Comparison of ENCODE assay signal across 16 cellular contexts in genomic region chr10:71819479-71819878, GRCh38. TPM values are rescaled to one million over a fixed set of nuclear protein-coding genes. Genes with fewer than 3 reads are reported as not detected.
A peak's percentile ranks its signal among the peaks of the same experiment; 100 is the strongest.
DNase-seq lines count a peak whose midpoint lies in the region; ATAC-seq, FAIRE-seq and TF ChIP-seq lines count a peak whose summit lies in the region.
"Had no signal": no experiment of that assay in that cellular context is flagged by ENCODE, and none has a peak within 500 bp of the region (broad histone marks: within the 10 kb centered on the region; RNA-seq: fewer than 3 reads in every experiment).

No MANE protein-coding gene starts in this region.

- no peak overlapping the region for H3K27ac Mint-ChIP-seq in glutamatergic neuron (ENCODE audit: unreplicated experiment)

- H3K36me3 ChIP-seq in IMR-90 (ENCODE audit: control insufficient read depth, insufficient read depth, low read length) = peaks cover 73% of the 10 kb centered on the region
- peaks cover 22 to 68% of the 10 kb centered on the region in 2 experiments for H3K36me3 ChIP-seq in endothelial cell of umbilical vein (ENCODE audit: control insufficient read depth in 2 of 2, extremely low read depth in 1 of 2, insufficient read depth in 2 of 2, low read length in 2 of 2)
- H3K36me3 ChIP-seq in spleen = peaks cover 15 to 100% (median 93%) of the 10 kb centered on the region in 6 donors

- no peak overlapping the region for H3K4me3 ChIP-seq in IMR-90 (ENCODE audit: insufficient read depth, low read depth, low read length)
- H3K4me3 ChIP-seq in endothelial cell of umbilical vein (replicated peaks in 1 of 3; ENCODE audit: insufficient read depth in 1 of 3, low read depth in 1 of 3, low read length in 3 of 3) = no peak overlapping the region
- H3K4me3 ChIP-seq in spleen = peak overlapping the region in 1 of 8 donors; percentile 40

- no peak overlapping the region for H2AFZ ChIP-seq in IMR-90 (replicated peaks; ENCODE audit: low read length, poor library complexity)
- H2AFZ ChIP-seq in endothelial cell of umbilical vein (ENCODE audit: low read depth, low read length) = no peak overlapping the region

- no peak overlapping the region for H3K14ac ChIP-seq in IMR-90 (replicated peaks; ENCODE audit: low read depth, low read length)

- no peak overlapping the region for H2AK5ac ChIP-seq in IMR-90 (ENCODE audit: low read depth, low read length)

- no peak overlapping the region for H2BK15ac ChIP-seq in IMR-90 (ENCODE audit: low read depth, low read length)

- WGBS in IMR-90 (ENCODE audit: extremely low coverage in 2 of 2, insufficient read length in 1 of 2), 2 experiments = 97% methylated on average over 13 of the region's 16 CpGs; no CpG with 5 or more reads in 1 of the 2 experiments
- 87 to 95% (median 89%) methylated on average over 16 of the region's 16 CpGs for WGBS in spleen, 5 donors

- no peaks in the 10 kb centered on the region for H3K36me3 Mint-ChIP-seq in glutamatergic neuron (ENCODE audit: unreplicated experiment)

- POLR2A ChIA-PET in IMR-90 (lab: Charles Lee; ENCODE audit: unreplicated experiment) (no interaction called here), RWPE1 (lab: Yijun Ruan, JAX; ENCODE audit: low non-redundant PET) (no interaction called here), endothelial cell of umbilical vein (lab: Charles Lee) (no interaction called here)

- CTCF ChIA-PET in IMR-90 (lab: Yijun Ruan, JAX) (interaction anchor here (0.9 kb wide), 1 partner anchor 77 kb away, joined by 3 read pairs; no protein-coding TSS in a partner anchor), RWPE1 (lab: Yijun Ruan, JAX) (interaction anchor here (0.6 to 1.7 kb wide), 2 partner anchors 77 to 1134 kb away, joined by 4 to 9 read pairs; no protein-coding TSS in a partner anchor), endothelial cell of umbilical vein (lab: Charles Lee) (interaction anchor here (0.9 kb wide), 1 partner anchor 11 kb away, joined by 3 read pairs; no protein-coding TSS in a partner anchor)

- no peak overlapping the region for H2BK5ac ChIP-seq in IMR-90 (ENCODE audit: low read depth, low read length, poor library complexity, severe bottlenecking)

- no peak overlapping the region for H3K4me3 Mint-ChIP-seq in glutamatergic neuron (ENCODE audit: unreplicated experiment)

- no peaks in the 10 kb centered on the region for H3K4me1 Mint-ChIP-seq in glutamatergic neuron (ENCODE audit: low read depth, unreplicated experiment)

- no peak overlapping the region for H2BK20ac ChIP-seq in IMR-90 (ENCODE audit: low read depth, low read length)

- H4K91ac ChIP-seq in IMR-90 (ENCODE audit: insufficient read depth, low read depth, low read length) = no peak overlapping the region

- H3K56ac ChIP-seq in IMR-90 (ENCODE audit: extremely low read depth, insufficient read depth, low read length) = no peak overlapping the region

- H3K4me2 ChIP-seq in IMR-90 (ENCODE audit: low read depth, low read length) (no peak overlapping the region), endothelial cell of umbilical vein (ENCODE audit: insufficient read depth, low read length) (no peak overlapping the region)
- H3K4me2 ChIP-seq: SK-N-SH had no signal

- no peak overlapping the region for H3K18ac ChIP-seq in IMR-90 (ENCODE audit: low read depth, low read length)

- H2BK120ac ChIP-seq in IMR-90 (ENCODE audit: low read depth, low read length) = no peak overlapping the region

- ATAC-seq in IMR-90 (ENCODE audit: low read depth) = no peak

- no peak overlapping the region for H2AK9ac ChIP-seq in IMR-90 (replicated peaks; ENCODE audit: low read depth, low read length, poor library complexity)

- H3K27me3 ChIP-seq in IMR-90 (ENCODE audit: control insufficient read depth, insufficient read depth, low read length) = no peaks in the 10 kb centered on the region
- H3K27me3 ChIP-seq in endothelial cell of umbilical vein (ENCODE audit: control insufficient read depth in 2 of 2, insufficient read depth in 2 of 2, low read length in 2 of 2) = no peaks in the 10 kb centered on the region
- H3K27me3 ChIP-seq in spleen (replicated peaks in 1 of 7) = no peaks in the 10 kb centered on the region

- peaks cover 8% of the 10 kb centered on the region for H3K9me3 Mint-ChIP-seq in glutamatergic neuron (ENCODE audit: unreplicated experiment)

- H3K9me3 ChIP-seq in IMR-90 (ENCODE audit: control insufficient read depth, insufficient read depth, low read length) = no peaks in the 10 kb centered on the region
- H3K9me3 ChIP-seq in endothelial cell of umbilical vein (replicated peaks; ENCODE audit: control insufficient read depth, insufficient read depth, low read length) = no peaks in the 10 kb centered on the region
- H3K9me3 ChIP-seq in spleen = no peaks in the 10 kb centered on the region
- H3K9me3 ChIP-seq: SK-N-SH had no signal

- no peak overlapping the region for H3K23ac ChIP-seq in IMR-90 (ENCODE audit: low read depth, low read length)

- DNase-seq in IMR-90 (no peak), RWPE1 (ENCODE audit: low spot score) (no peak), endothelial cell of umbilical vein (ENCODE audit: low read depth, low spot score) (no peak), spleen (peak; percentile 76), NCI-H1436 treated with DMSO at 0.1 percent for 48 hours (lab: John Stamatoyannopoulos, UW) (no peak), erythroblast (lab: John Stamatoyannopoulos, UW) (no peak), glutamatergic neuron (no peak)
- DNase-seq: DMS79 treated with DMSO at 0.1 percent for 48 hours; NCI-H1417; NCI-H187 treated with DMSO at 0.1 percent for 48 hours; NCI-H226; NCI-H526 treated with DMSO at 0.1 percent for 48 hours; NK-92 treated with Interleukin-12 subunit alpha and Interleukin-12 subunit beta, amount 100 ng/mL, for 24 hours; SHP77 treated with DMSO at 0.1 percent for 48 hours; SK-N-SH had no signal

- no peak overlapping the region for H3K4ac ChIP-seq in IMR-90 (ENCODE audit: low read depth, low read length)

- peaks cover 12% of the 10 kb centered on the region for H3K27me3 Mint-ChIP-seq in glutamatergic neuron (ENCODE audit: unreplicated experiment)

- no peak for TF ChIP-seq RAD21 in IMR-90 (IDR thresholded peaks at IDR 0.05; ENCODE audit: low read length)

- intact Hi-C loops in IMR-90 (cut with micrococcal nuclease) (no loop called here), endothelial cell of umbilical vein (cut with micrococcal nuclease) (no loop called here), spleen (cut with DNase I; ENCODE audit: low total_unique reads) (loop anchor here (10.0 kb wide), 2 partner anchors 435 to 505 kb away; partner anchors contain the start of gene SLC29A3)

- H3K27ac ChIP-seq in IMR-90 (ENCODE audit: insufficient read depth, low read length) (no peak overlapping the region), RWPE1 (peak overlapping the region; percentile 34; the same call in 1 of the 2 replicates), endothelial cell of umbilical vein (ENCODE audit: insufficient read depth, low read depth, low read length) (no peak overlapping the region), spleen (peak overlapping the region in 7 of 8 donors; percentile 77 to 92 (median 86))

- peaks cover 4 to 11% of the 10 kb centered on the region in 2 experiments; a peak in 3 of 4 replicates for H3K79me1 ChIP-seq in IMR-90 (ENCODE audit: low read depth in 1 of 2, low read length in 2 of 2)

- in situ Hi-C loops in IMR-90 (cut with MboI; ENCODE audit: low sequenced_read_pairs) = loop anchor here (10.0 kb wide), 2 partner anchors 435 to 505 kb away; partner anchors contain the start of gene SLC29A3

- FAIRE-seq in endothelial cell of umbilical vein (lab: Jason Lieb, UNC) = no peak
- FAIRE-seq: H54 had no signal

- H3K4me1 ChIP-seq in IMR-90 (ENCODE audit: control insufficient read depth, insufficient read depth, low read length) = no peaks in the 10 kb centered on the region
- no peaks in the 10 kb centered on the region for H3K4me1 ChIP-seq in endothelial cell of umbilical vein (ENCODE audit: control insufficient read depth, extremely low read depth, insufficient read depth, low read length)
- peaks cover 3 to 99% (median 64%) of the 10 kb centered on the region in 6 donors for H3K4me1 ChIP-seq in spleen

- BruUV-seq in IMR-90 (replicated peaks; lab: Mats Ljungman, UMichigan) (TSS peak; percentile 15), endothelial cell of umbilical vein (replicated peaks; lab: Mats Ljungman, UMichigan) (TSS peak; percentile 4)

- TF ChIP-seq CTCF in IMR-90 (conservative IDR thresholded peaks at IDR 0.05; ENCODE audit: low read depth, low read length) (no peak), RWPE1 (conservative IDR thresholded peaks at IDR 0.05; ENCODE audit: low read depth) (no peak), endothelial cell of umbilical vein (IDR thresholded peaks at IDR 0.05; ENCODE audit: extremely low read depth in 1 of 2, insufficient read depth in 1 of 2, low read depth in 1 of 2, low read length in 2 of 2) (no peak), spleen (IDR thresholded peaks at IDR 0.05 in 8 of 11, conservative IDR thresholded peaks at IDR 0.05 in 3 of 11) (no peak), glutamatergic neuron (IDR thresholded peaks at IDR 0.05; ENCODE audit: partially characterized antibody, unreplicated experiment) (no peak)

- H4K8ac ChIP-seq in IMR-90 (ENCODE audit: low read depth in 2 of 2, low read length in 2 of 2) = no peak overlapping the region

- H3K9me1 ChIP-seq in IMR-90 (ENCODE audit: insufficient read depth, low read length) (peaks cover 3% of the 10 kb centered on the region; the same call in 1 of the 2 replicates), endothelial cell of umbilical vein (replicated peaks; ENCODE audit: control insufficient read depth, extremely low read depth, insufficient read depth, low read length) (no peaks in the 10 kb centered on the region)

- H4K5ac ChIP-seq in IMR-90 (ENCODE audit: low read depth, low read length) = no peak overlapping the region

- TF ChIP-seq POLR2A in IMR-90 (IDR thresholded peaks at IDR 0.05; ENCODE audit: low read depth, low read length) (no peak), endothelial cell of umbilical vein (IDR thresholded peaks at IDR 0.05; ENCODE audit: low read depth, low read length) (no peak), spleen (IDR thresholded peaks at IDR 0.05) (no peak), erythroblast (IDR thresholded peaks at IDR 0.05; ENCODE audit: low read length) (no peak)

- H3K79me2 ChIP-seq in endothelial cell of umbilical vein (ENCODE audit: control insufficient read depth, insufficient read depth, low read length) = no peaks in the 10 kb centered on the region

- dilution Hi-C loops in IMR-90 (cut with HindIII; ENCODE audit: low sequenced_read_pairs, unreplicated experiment) = no loop called here
- dilution Hi-C loops in endothelial cell of umbilical vein (cut with MboI; ENCODE audit: extremely low pct_ligation_motif_present, low sequenced_read_pairs) = no loop called here

- H3K9ac ChIP-seq in IMR-90 (ENCODE audit: low read depth, low read length) = no peak overlapping the region
- H3K9ac ChIP-seq in endothelial cell of umbilical vein (replicated peaks; ENCODE audit: extremely low read depth, insufficient read depth, low read length) = no peak overlapping the region
- H3K9ac ChIP-seq: SK-N-SH had no signal

- H4K20me1 ChIP-seq in IMR-90 (ENCODE audit: insufficient read depth, low read length) (peaks cover 23% of the 10 kb centered on the region), endothelial cell of umbilical vein (replicated peaks; ENCODE audit: control insufficient read depth, extremely low read depth, insufficient read depth, low read length) (no peaks in the 10 kb centered on the region)

RNA-seq across cellular contexts. Expression of gene PSAP, which starts 31.6 kb away (rescaled TPM):
- total RNA-seq in IMR-90 (2012; rRNA removed) (216 and 221 TPM in 2 replicates), endothelial cell of umbilical vein (623 and 644 TPM in 2 replicates), spleen (1,000 to 10,000 TPM; 1,269 to 1,826 (median 1,507) TPM), glutamatergic neuron (ENCODE audit: unreplicated experiment) (737 TPM)
- polyA plus RNA-seq in IMR-90 (2012; rRNA removed) (876 TPM in 2 replicates), endothelial cell of umbilical vein (1,415 and 1,476 TPM in 2 replicates), spleen (100 to 1,000 TPM; 363 to 690 (median 437) TPM)
- 905 and 937 TPM in 2 replicates for polyA plus RNA-seq in IMR-90 (2012; cell fraction: cytosol; rRNA removed)
- 546 and 844 TPM in 2 replicates for polyA plus RNA-seq in IMR-90 (2012; cell fraction: nucleus; rRNA removed; ENCODE audit: low replicate concordance)
- 1,082 and 1,116 TPM in 2 replicates for polyA plus RNA-seq in endothelial cell of umbilical vein (2011; cell fraction: cytosol; rRNA removed)
- 878 and 886 TPM in 2 replicates for polyA plus RNA-seq in endothelial cell of umbilical vein (2011; cell fraction: nucleus; rRNA removed)
- 996 and 1,574 TPM in 2 replicates for polyA plus RNA-seq in endothelial cell of umbilical vein (2012)
- 787 and 997 TPM in 2 replicates for polyA minus RNA-seq in endothelial cell of umbilical vein
- 191 TPM for polyA minus RNA-seq in endothelial cell of umbilical vein (2011; cell fraction: cytosol; rRNA and poly(A)+ RNA removed)
- 216 and 227 TPM in 2 replicates for polyA minus RNA-seq in endothelial cell of umbilical vein (2011; cell fraction: nucleus; rRNA and poly(A)+ RNA removed)

RNA-seq across cellular contexts. Expression of gene VSIR, which starts 46.2 kb away (rescaled TPM):
- total RNA-seq in IMR-90 (2012; rRNA removed) (5.0 and 5.3 TPM in 2 replicates), endothelial cell of umbilical vein (4.9 and 5.1 TPM in 2 replicates), spleen (100 to 1,000 TPM; 202 to 512 (median 313) TPM), glutamatergic neuron (ENCODE audit: unreplicated experiment) (0.29 TPM)
- polyA plus RNA-seq in IMR-90 (2012; rRNA removed) (23.8 and 25.1 TPM in 2 replicates), endothelial cell of umbilical vein (6.3 and 8.0 TPM in 2 replicates), spleen (10 to 100 TPM; 34.5 to 84.3 (median 50.4) TPM)
- polyA plus RNA-seq in IMR-90 (2012; cell fraction: cytosol; rRNA removed) = 17.6 and 24.1 TPM in 2 replicates
- 10.6 and 25.6 TPM in 2 replicates for polyA plus RNA-seq in IMR-90 (2012; cell fraction: nucleus; rRNA removed; ENCODE audit: low replicate concordance)
- polyA plus RNA-seq in endothelial cell of umbilical vein (2011; cell fraction: cytosol; rRNA removed) = 4.9 and 5.5 TPM in 2 replicates
- polyA plus RNA-seq in endothelial cell of umbilical vein (2011; cell fraction: nucleus; rRNA removed) = 3.7 and 5.2 TPM in 2 replicates
- polyA plus RNA-seq in endothelial cell of umbilical vein (2012) = 5.5 and 6.3 TPM in 2 replicates
- 3.4 and 4.7 TPM in 2 replicates for polyA minus RNA-seq in endothelial cell of umbilical vein
- polyA minus RNA-seq in endothelial cell of umbilical vein (2011; cell fraction: cytosol; rRNA and poly(A)+ RNA removed) = 4.0 TPM
- polyA minus RNA-seq in endothelial cell of umbilical vein (2011; cell fraction: nucleus; rRNA and poly(A)+ RNA removed) = 4.3 and 5.4 TPM in 2 replicates

Comparison
In these comparisons a context has a peak if more than half of its experiments do, and no peak if none do; other contexts are left out.
1. H3K27ac ChIP-seq: peak in RWPE1 (single experiment) and spleen (7 of 8); none in IMR-90 (single experiment) and endothelial cell of umbilical vein (single experiment).
2. RNA of gene VSIR, which starts 46.2 kb away (total RNA-seq): 202 to 512 TPM in spleen; 5.0 to 5.3 TPM in IMR-90, 4.9 to 5.1 TPM in endothelial cell of umbilical vein and 0.29 TPM in glutamatergic neuron (single experiment); every median in the first group is over 10 times any median in the second.